Comparison of ENCODE assay signal across 8 cellular contexts in the genomic region with DNA sequence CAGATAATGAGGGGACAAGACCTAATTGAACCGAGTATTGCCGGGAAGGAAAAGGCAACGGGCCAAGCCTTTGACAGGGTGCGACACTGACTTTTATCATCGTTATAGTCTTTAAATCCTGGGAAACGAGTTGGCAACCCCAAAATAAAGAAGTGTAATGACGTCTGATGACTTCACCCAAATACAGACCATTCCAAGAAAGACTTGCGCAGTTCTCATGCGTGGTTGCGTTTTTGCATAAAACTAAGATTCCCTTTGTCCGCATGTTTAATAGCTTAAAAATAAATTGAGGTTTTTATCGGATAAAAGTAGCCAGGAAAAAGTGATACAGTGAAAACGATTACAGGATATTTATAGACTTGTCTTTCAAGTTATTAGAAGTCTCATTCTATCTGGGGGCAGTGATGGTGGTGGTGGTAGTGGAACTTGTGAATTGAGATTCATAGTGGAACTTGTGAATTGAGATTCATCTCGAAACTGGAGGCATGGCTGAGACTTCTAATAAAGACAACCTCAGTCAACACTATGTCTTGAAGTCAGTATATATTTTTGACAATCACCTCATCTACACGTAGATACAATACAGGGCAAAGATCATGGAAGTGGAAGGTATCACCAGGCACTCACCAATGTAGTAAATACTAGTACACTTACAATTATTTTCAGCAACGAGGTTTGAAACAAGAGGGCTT. TPM values are rescaled to one million over a fixed set of nuclear protein-coding genes. Genes with fewer than 3 reads are reported as not detected.
DNase-seq lines count a peak whose midpoint lies in the region; ATAC-seq and TF ChIP-seq lines count a peak whose summit lies in the region.

No MANE protein-coding gene starts in this region.

- CTCF ChIA-PET in SK-N-SH (lab: Yijun Ruan, JAX) = interaction anchor here (1.0 to 3.9 kb wide), 5 partner anchors 10 to 864 kb away, joined by 3 to 21 read pairs (median 3); a partner anchor contains a TSS
- CTCF ChIA-PET in activated CD8-positive, alpha-beta T cell treated with anti-CD3 and anti-CD28 coated beads, Interleukin-2, amount 10 ng/mL, durations not matched to agents 7 days and 5 days (lab: Charles Lee) = interaction anchor here (1.1 to 1.3 kb wide), 2 partner anchors 9 to 375 kb away, joined by 3 to 6 read pairs; a partner anchor contains a TSS

- POLR2A ChIA-PET in SK-N-SH (lab: Yijun Ruan, JAX) = interaction anchor here (1.4 to 1.7 kb wide), 5 partner anchors 12 to 283 kb away, joined by 3 to 9 read pairs (median 4); no protein-coding TSS in a partner anchor
- POLR2A ChIA-PET in activated CD8-positive, alpha-beta T cell treated with anti-CD3 and anti-CD28 coated beads, Interleukin-2, amount 10 ng/mL, durations not matched to agents 7 days and 5 days (lab: Charles Lee) = interaction anchor here (0.6 to 3.6 kb wide), 7 partner anchors 13 to 476 kb away, joined by 3 to 33 read pairs (median 6); no protein-coding TSS in a partner anchor

- peaks cover 19% of the 10 kb centered on the region for H3F3A ChIP-seq in SK-N-SH (replicated peaks; ENCODE audit: insufficient read depth)

- H3K4me1 Mint-ChIP-seq in activated CD8-positive, alpha-beta T cell treated with anti-CD3 and anti-CD28 coated beads, Interleukin-2, amount 10 ng/mL, durations not matched to agents 7 days and 5 days (ENCODE audit: low read depth) = peaks cover 35% of the 10 kb centered on the region

- H3K27me3 ChIP-seq in SK-N-SH (ENCODE audit: insufficient read depth) = no peaks in the 10 kb centered on the region
- H3K27me3 ChIP-seq in gastroesophageal sphincter = no peaks in the 10 kb centered on the region

- H3K9me2 ChIP-seq in SK-N-SH = no peaks in the 10 kb centered on the region

- H3K36me3 Mint-ChIP-seq in activated CD8-positive, alpha-beta T cell treated with anti-CD3 and anti-CD28 coated beads, Interleukin-2, amount 10 ng/mL, durations not matched to agents 7 days and 5 days (ENCODE audit: low read depth) = peaks cover 4% of the 10 kb centered on the region

- TF ChIP-seq POLR2A in gastroesophageal sphincter (IDR thresholded peaks at IDR 0.05) = no peak

- DNase-seq in SK-N-SH = no peak
- DNase-seq in activated CD8-positive, alpha-beta T cell treated with anti-CD3 and anti-CD28 coated beads, Interleukin-2, amount 10 ng/mL, durations not matched to agents 7 days and 5 days = peak; percentile 32
- no peak for DNase-seq in NCI-H1694 treated with DMSO at 0.1 percent for 48 hours (lab: John Stamatoyannopoulos, UW)

- H3K9ac ChIP-seq in SK-N-SH = peak overlapping the region; percentile 92

- peaks cover 0 to 4% of the 10 kb centered on the region in 2 experiments for H3K36me3 ChIP-seq in SK-N-SH (replicated peaks in 1 of 2; ENCODE audit: control insufficient read depth in 1 of 2, insufficient read depth in 2 of 2, low read length in 1 of 2)
- H3K36me3 ChIP-seq in gastroesophageal sphincter = no peaks in the 10 kb centered on the region

- H3K4me1 ChIP-seq in SK-N-SH (ENCODE audit: control insufficient read depth in 1 of 2, insufficient read depth in 2 of 2, low read depth in 1 of 2, low read length in 1 of 2) (peaks cover 0 to 22% of the 10 kb centered on the region in 2 experiments; a peak in 2 of 4 replicates), gastroesophageal sphincter (peaks cover 5 to 34% (median 6%) of the 10 kb centered on the region in 3 donors)

- ATAC-seq in SK-N-SH treated with all-trans-retinoic acid at 6 μM for 48 hours = no peak
- ATAC-seq in HG03175 (IDR thresholded peaks at IDR 0.05; ENCODE audit: unreplicated experiment) = peak; percentile 32
- ATAC-seq in activated CD8-positive, alpha-beta T cell treated with anti-CD3 and anti-CD28 coated beads, Interleukin-2, amount 10 ng/mL, durations not matched to agents 7 days and 5 days = no peak
- ATAC-seq in gastroesophageal sphincter = no peak
- ATAC-seq in HG02981 (IDR thresholded peaks at IDR 0.05; ENCODE audit: unreplicated experiment) = no peak

- peak overlapping the region; percentile 85 for H2AFZ ChIP-seq in SK-N-SH (ENCODE audit: low read depth)

- no peaks in the 10 kb centered on the region for H3K9me3 ChIP-seq in SK-N-SH
- H3K9me3 ChIP-seq in gastroesophageal sphincter = no peaks in the 10 kb centered on the region

- H3K79me2 ChIP-seq in SK-N-SH (ENCODE audit: insufficient read depth) = peaks cover 32% of the 10 kb centered on the region

- H3K27ac Mint-ChIP-seq in activated CD8-positive, alpha-beta T cell treated with anti-CD3 and anti-CD28 coated beads, Interleukin-2, amount 10 ng/mL, durations not matched to agents 7 days and 5 days = peak overlapping the region; percentile 99

- no peak for TF ChIP-seq RAD21 in SK-N-SH (IDR thresholded peaks at IDR 0.05; ENCODE audit: low read length)

- H3K9me3 Mint-ChIP-seq in activated CD8-positive, alpha-beta T cell treated with anti-CD3 and anti-CD28 coated beads, Interleukin-2, amount 10 ng/mL, durations not matched to agents 7 days and 5 days (ENCODE audit: insufficient read depth) = no peaks in the 10 kb centered on the region

- H3K4me3 ChIP-seq in SK-N-SH (ENCODE audit: low read depth in 2 of 2, low read length in 1 of 2) (peak overlapping the region; percentile 75 to 98), gastroesophageal sphincter (peak overlapping the region; percentile 82 to 89), skin epidermis (peak overlapping the region; percentile 63 to 84 (median 72))

- peak overlapping the region; percentile 82 for H3K4me2 ChIP-seq in SK-N-SH

- H3K27ac ChIP-seq in SK-N-SH (ENCODE audit: low read depth in 2 of 2, low read length in 1 of 2) (peak overlapping the region; percentile 90 to 96), gastroesophageal sphincter (peak overlapping the region; percentile 96 to 99 (median 98)), skin epidermis (peak overlapping the region; percentile 79 to 100 (median 94))

- TF ChIP-seq EP300 in SK-N-SH (IDR thresholded peaks at IDR 0.05; ENCODE audit: borderline replicate concordance in 1 of 2, low read depth in 1 of 2, low read length in 1 of 2) = no peak
- TF ChIP-seq EP300 in gastroesophageal sphincter (IDR thresholded peaks at IDR 0.05) = no peak

- no peak for TF ChIP-seq CTCF in SK-N-SH (IDR thresholded peaks at IDR 0.05)
- no peak for TF ChIP-seq CTCF in gastroesophageal sphincter (IDR thresholded peaks at IDR 0.05)

- WGBS in SK-N-SH (ENCODE audit: low lambda C conversion rate) = 39% methylated on average over 16 of the region's 16 CpGs
- 25 to 28% methylated on average over 13 to 16 of the region's 16 CpGs for WGBS in gastroesophageal sphincter (ENCODE audit: low coverage in 1 of 2), 2 donors

- H3K27me3 Mint-ChIP-seq in activated CD8-positive, alpha-beta T cell treated with anti-CD3 and anti-CD28 coated beads, Interleukin-2, amount 10 ng/mL, durations not matched to agents 7 days and 5 days (ENCODE audit: low read depth) = peaks cover 9% of the 10 kb centered on the region

- H4K20me1 ChIP-seq in SK-N-SH (ENCODE audit: insufficient read depth) = peaks cover 17% of the 10 kb centered on the region

- H3K4me3 Mint-ChIP-seq in activated CD8-positive, alpha-beta T cell treated with anti-CD3 and anti-CD28 coated beads, Interleukin-2, amount 10 ng/mL, durations not matched to agents 7 days and 5 days = peak overlapping the region; percentile 97

TF ChIP-seq in SK-N-SH, 30 proteins besides CTCF, POLR2A, EP300 and RAD21 (continues in another document):
- TF ChIP-seq SIN3A (IDR thresholded peaks at IDR 0.05; ENCODE audit: borderline replicate concordance, low read depth, low read length) = no peak
- no peak for TF ChIP-seq NRF1 (IDR thresholded peaks at IDR 0.05; ENCODE audit: low read depth, low read length)
- TF ChIP-seq NFIC (IDR thresholded peaks at IDR 0.05; ENCODE audit: borderline replicate concordance) = no peak
- no peak for TF ChIP-seq FOXJ3 (CRISPR knock-in tag; IDR thresholded peaks at IDR 0.05)
- no peak for TF ChIP-seq YY1 (IDR thresholded peaks at IDR 0.05; ENCODE audit: low read depth)
- no peak for TF ChIP-seq EZH2phosphoT487 (IDR thresholded peaks at IDR 0.05; ENCODE audit: borderline replicate concordance, low read depth)
- TF ChIP-seq TEAD4 (IDR thresholded peaks at IDR 0.05; ENCODE audit: borderline replicate concordance, insufficient read depth) = no peak
- TF ChIP-seq JUND (IDR thresholded peaks at IDR 0.05) = no peak
- TF ChIP-seq MXI1 (IDR thresholded peaks at IDR 0.05; ENCODE audit: low read depth, low read length) = no peak

TF ChIP-seq in SK-N-SH treated with all-trans-retinoic acid at 6 μM for 48 hours, 23 proteins besides CTCF, POLR2A, EP300 and RAD21 (continues in another document):
- TF ChIP-seq ISL1 (CRISPR knock-in tag; IDR thresholded peaks at IDR 0.05) (no peak), ZNF70 (CRISPR knock-in tag; IDR thresholded peaks at IDR 0.05) (no peak), GLIS3 (CRISPR knock-in tag; IDR thresholded peaks at IDR 0.05) (no peak), RARB (CRISPR knock-in tag; IDR thresholded peaks at IDR 0.05) (no peak), BACH2 (CRISPR knock-in tag; IDR thresholded peaks at IDR 0.05; ENCODE audit: borderline replicate concordance) (no peak), ZNF8 (CRISPR knock-in tag; IDR thresholded peaks at IDR 0.05) (no peak), ZC3H10 (CRISPR knock-in tag; IDR thresholded peaks at IDR 0.05) (no peak), PPARA (CRISPR knock-in tag; IDR thresholded peaks at IDR 0.05; ENCODE audit: borderline replicate concordance) (no peak), ZNF565 (CRISPR knock-in tag; conservative IDR thresholded peaks at IDR 0.05; ENCODE audit: low read depth) (no peak), ZFP30 (CRISPR knock-in tag; IDR thresholded peaks at IDR 0.05) (no peak)
- TF ChIP-seq, protein P1, sequence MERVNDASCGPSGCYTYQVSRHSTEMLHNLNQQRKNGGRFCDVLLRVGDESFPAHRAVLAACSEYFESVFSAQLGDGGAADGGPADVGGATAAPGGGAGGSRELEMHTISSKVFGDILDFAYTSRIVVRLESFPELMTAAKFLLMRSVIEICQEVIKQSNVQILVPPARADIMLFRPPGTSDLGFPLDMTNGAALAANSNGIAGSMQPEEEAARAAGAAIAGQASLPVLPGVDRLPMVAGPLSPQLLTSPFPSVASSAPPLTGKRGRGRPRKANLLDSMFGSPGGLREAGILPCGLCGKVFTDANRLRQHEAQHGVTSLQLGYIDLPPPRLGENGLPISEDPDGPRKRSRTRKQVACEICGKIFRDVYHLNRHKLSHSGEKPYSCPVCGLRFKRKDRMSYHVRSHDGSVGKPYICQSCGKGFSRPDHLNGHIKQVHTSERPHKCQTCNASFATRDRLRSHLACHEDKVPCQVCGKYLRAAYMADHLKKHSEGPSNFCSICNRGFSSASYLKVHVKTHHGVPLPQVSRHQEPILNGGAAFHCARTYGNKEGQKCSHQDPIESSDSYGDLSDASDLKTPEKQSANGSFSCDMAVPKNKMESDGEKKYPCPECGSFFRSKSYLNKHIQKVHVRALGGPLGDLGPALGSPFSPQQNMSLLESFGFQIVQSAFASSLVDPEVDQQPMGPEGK (CRISPR knock-in tag; IDR thresholded peaks at IDR 0.05; ENCODE audit: borderline replicate concordance) = no peak

RNA-seq across cellular contexts. Expression of a gene that starts 1.2 kb away (rescaled TPM):
- polyA plus RNA-seq in SK-N-SH (2012; rRNA removed) = 20.1 and 25.5 TPM in 2 replicates
- 33.9 and 38.2 TPM in 2 replicates for polyA plus RNA-seq in SK-N-SH (2012; cell fraction: cytosol; rRNA removed)
- 12.6 and 34.2 TPM in 2 replicates for polyA plus RNA-seq in SK-N-SH (2012; cell fraction: nucleus; rRNA removed)
- 10 to 100 TPM; 65.5 to 69.3 TPM for total RNA-seq in activated CD8-positive, alpha-beta T cell treated with anti-CD3 and anti-CD28 coated beads, Interleukin-2, amount 10 ng/mL, durations not matched to agents 7 days and 5 days
- 100 to 1,000 TPM in 3 of 4 donors, 10 to 100 TPM in 1; 63.1 to 611 (median 150) TPM for total RNA-seq in gastroesophageal sphincter
